14 cellular contexts compared by ENCODE assay signal in genomic region chr12:82019533-82019932, GRCh38.
DNase-seq lines count a peak whose midpoint lies in the region; ATAC-seq and TF ChIP-seq lines count a peak whose summit lies in the region.
"Had no signal": no experiment of that assay in that cellular context is flagged by ENCODE, and none has a peak within 500 bp of the region (broad histone marks: within the 10 kb centered on the region; RNA-seq: fewer than 3 reads in every experiment).

No MANE protein-coding gene starts in this region.

- no peak overlapping the region for H3K4me3 Mint-ChIP-seq in activated T-helper 17 cell treated with anti-CD3 and anti-CD28 coated beads, Interleukin-2, amount 50 U/mL, for 72 hours
- H3K4me3 Mint-ChIP-seq: CD8-positive, alpha-beta T cell; dendritic cell treated with granulocyte-macrophage colony-stimulating factor and Interleukin-4, amounts not matched to agents 40 ng/mL and 50 ng/mL, for 4 days had no signal

- peaks cover 4% of the 10 kb centered on the region for H3K27me3 Mint-ChIP-seq in activated T-helper 17 cell treated with anti-CD3 and anti-CD28 coated beads, Interleukin-2, amount 50 U/mL, for 72 hours
- H3K27me3 Mint-ChIP-seq: dendritic cell treated with granulocyte-macrophage colony-stimulating factor and Interleukin-4, amounts not matched to agents 40 ng/mL and 50 ng/mL, for 4 days had no signal

- no peaks in the 10 kb centered on the region for H3K9me3 Mint-ChIP-seq in activated T-helper 17 cell treated with anti-CD3 and anti-CD28 coated beads, Interleukin-2, amount 50 U/mL, for 72 hours

- no peaks in the 10 kb centered on the region for H3K27me3 ChIP-seq in suprapubic skin
- H3K27me3 ChIP-seq: tibial nerve had no signal

- no peak for TF ChIP-seq EP300 in suprapubic skin (IDR thresholded peaks at IDR 0.05)

- no peak overlapping the region for H3K27ac ChIP-seq in suprapubic skin
- H3K27ac ChIP-seq: RWPE1, tibial nerve had no signal

- TF ChIP-seq POLR2A in suprapubic skin (IDR thresholded peaks at IDR 0.05), result no peak

- H3K27ac Mint-ChIP-seq in activated T-helper 17 cell treated with anti-CD3 and anti-CD28 coated beads, Interleukin-2, amount 50 U/mL, for 72 hours, result no peak overlapping the region
- H3K27ac Mint-ChIP-seq: CD8-positive, alpha-beta T cell; dendritic cell treated with granulocyte-macrophage colony-stimulating factor and Interleukin-4, amounts not matched to agents 40 ng/mL and 50 ng/mL, for 4 days had no signal

- H3K36me3 ChIP-seq in suprapubic skin, result no peaks in the 10 kb centered on the region
- H3K36me3 ChIP-seq: tibial nerve had no signal

- in situ Hi-C loops in ACHN (cut with HindIII; ENCODE audit: low pct_ligation_motif_present, low pct_unique_long_range_greater_than_20kb, low sequenced_read_pairs), result no loop called here

- no peaks in the 10 kb centered on the region for H3K4me1 Mint-ChIP-seq in activated T-helper 17 cell treated with anti-CD3 and anti-CD28 coated beads, Interleukin-2, amount 50 U/mL, for 72 hours

- no peaks in the 10 kb centered on the region for H3K9me3 ChIP-seq in suprapubic skin

- no peaks in the 10 kb centered on the region for H3K4me1 ChIP-seq in suprapubic skin
- H3K4me1 ChIP-seq: tibial nerve had no signal

- TF ChIP-seq CTCF in GM12872 (IDR thresholded peaks at IDR 0.05; ENCODE audit: insufficient read depth, low read depth, low read length), result peak; percentile 15; the same call in 1 of the 3 replicates
- peak; percentile 33 for TF ChIP-seq CTCF in fibroblast of villous mesenchyme (IDR thresholded peaks at IDR 0.05; ENCODE audit: insufficient read depth, low read depth, low read length)
- no peak for TF ChIP-seq CTCF in suprapubic skin (IDR thresholded peaks at IDR 0.05)

- no peaks in the 10 kb centered on the region for H3K36me3 Mint-ChIP-seq in activated T-helper 17 cell treated with anti-CD3 and anti-CD28 coated beads, Interleukin-2, amount 50 U/mL, for 72 hours (ENCODE audit: low read depth)
- H3K36me3 Mint-ChIP-seq: CD8-positive, alpha-beta T cell had no signal

- peak; percentile 34 for DNase-seq in ACHN
- DNase-seq in OCI-M1 (lab: John Stamatoyannopoulos, UW), result peak; percentile 58
- DNase-seq in fibroblast of villous mesenchyme (ENCODE audit: low read depth), result peak; percentile 4
- no peak for DNase-seq in suprapubic skin (ENCODE audit: low spot score in 2 of 2)
- no peak for DNase-seq in C1 segment of cervical spinal cord (lab: John Stamatoyannopoulos, UW)
- DNase-seq: CD8-positive, alpha-beta T cell; NCI-H187 treated with DMSO at 0.1 percent for 48 hours had no signal

- H3K4me3 ChIP-seq in fibroblast of villous mesenchyme (ENCODE audit: low read depth, low read length) (no peak overlapping the region), suprapubic skin (no peak overlapping the region)
- H3K4me3 ChIP-seq: tibial nerve had no signal

- no peak for ATAC-seq in activated T-helper 17 cell treated with anti-CD3 and anti-CD28 coated beads, Interleukin-2, amount 50 U/mL, for 72 hours (replicated peaks)
- ATAC-seq in HG02798 (IDR thresholded peaks at IDR 0.05; ENCODE audit: poor library complexity, unreplicated experiment), result no peak
- ATAC-seq: CD8-positive, alpha-beta T cell; sciatic nerve had no signal

Comparison
In these comparisons a context has a peak if more than half of its experiments do, and no peak if none do; other contexts are left out.
1. DNase-seq: peak in ACHN (single experiment), OCI-M1 (single experiment) and fibroblast of villous mesenchyme (single experiment); none in suprapubic skin (0 of 2) and C1 segment of cervical spinal cord (0 of 14).
2. CTCF ChIP-seq: peak in GM12872 (single experiment) and fibroblast of villous mesenchyme (single experiment); none in suprapubic skin (0 of 2).